ENCODE assay signal across 19 cellular contexts in genomic region chr5:31537856-31538255, GRCh38. TPM values are rescaled to one million over a fixed set of nuclear protein-coding genes. Genes with fewer than 3 reads are reported as not detected.
DNase-seq lines count a peak whose midpoint lies in the region; TF ChIP-seq lines count a peak whose summit lies in the region.
"Had no signal": no experiment of that assay in that cellular context is flagged by ENCODE, and none has a peak within 500 bp of the region (broad histone marks: within the 10 kb centered on the region; RNA-seq: fewer than 3 reads in every experiment).

No MANE protein-coding gene starts in this region.

- peaks cover 25% of the 10 kb centered on the region for H3K4me1 Mint-ChIP-seq in neural crest cell

- peak overlapping the region; percentile 21 for H3K4me3 Mint-ChIP-seq in neural crest cell
- H3K4me3 Mint-ChIP-seq: activated naive CD4-positive, alpha-beta T cell treated with anti-CD3 and anti-CD28 coated beads, Interleukin-2, amount 10 ng/mL, durations not matched to agents 7 days and 5 days; dendritic cell treated with granulocyte-macrophage colony-stimulating factor and Interleukin-4, amounts not matched to agents 40 ng/mL and 50 ng/mL, for 4 days; stimulated activated naive B cell treated with anti-CD40 and anti-IgM and Interleukin-4, amounts not matched to agents 10 μg/mL and 1 μg/mL and 100 μg/mL, for 72 hours had no signal

- H3K9me3 ChIP-seq in adipocyte (ENCODE audit: control insufficient read depth, low read length) = no peaks in the 10 kb centered on the region
- H3K9me3 ChIP-seq: right lobe of liver had no signal

- peaks cover 90% of the 10 kb centered on the region for H3K36me3 ChIP-seq in adipocyte (ENCODE audit: control insufficient read depth, insufficient read depth, low read length, severe bottlenecking)

- peaks cover 17% of the 10 kb centered on the region for H3K4me1 ChIP-seq in adipocyte (ENCODE audit: control insufficient read depth, insufficient read depth, low read length)

- no peak overlapping the region for H3K9ac ChIP-seq in adipocyte (ENCODE audit: low read length)

- no peaks in the 10 kb centered on the region for H3K27me3 Mint-ChIP-seq in neural crest cell (ENCODE audit: low read depth)
- H3K27me3 Mint-ChIP-seq: activated naive CD4-positive, alpha-beta T cell treated with anti-CD3 and anti-CD28 coated beads, Interleukin-2, amount 10 ng/mL, durations not matched to agents 7 days and 5 days; dendritic cell treated with granulocyte-macrophage colony-stimulating factor and Interleukin-4, amounts not matched to agents 40 ng/mL and 50 ng/mL, for 4 days; stimulated activated naive B cell treated with anti-CD40 and anti-IgM and Interleukin-4, amounts not matched to agents 10 μg/mL and 1 μg/mL and 100 μg/mL, for 72 hours had no signal

- no peak overlapping the region for H3K4me3 ChIP-seq in adipocyte (ENCODE audit: low read length)
- H3K4me3 ChIP-seq: right lobe of liver had no signal

- peak overlapping the region; percentile 92 for H3K27ac Mint-ChIP-seq in neural crest cell (ENCODE audit: unreplicated experiment)
- H3K27ac Mint-ChIP-seq: activated naive CD4-positive, alpha-beta T cell treated with anti-CD3 and anti-CD28 coated beads, Interleukin-2, amount 10 ng/mL, durations not matched to agents 7 days and 5 days; dendritic cell treated with granulocyte-macrophage colony-stimulating factor and Interleukin-4, amounts not matched to agents 40 ng/mL and 50 ng/mL, for 4 days; stimulated activated naive B cell treated with anti-CD40 and anti-IgM and Interleukin-4, amounts not matched to agents 10 μg/mL and 1 μg/mL and 100 μg/mL, for 72 hours had no signal

- H3K9me3 Mint-ChIP-seq in neural crest cell = no peaks in the 10 kb centered on the region
- H3K9me3 Mint-ChIP-seq: activated naive CD4-positive, alpha-beta T cell treated with anti-CD3 and anti-CD28 coated beads, Interleukin-2, amount 10 ng/mL, durations not matched to agents 7 days and 5 days; dendritic cell treated with granulocyte-macrophage colony-stimulating factor and Interleukin-4, amounts not matched to agents 40 ng/mL and 50 ng/mL, for 4 days; stimulated activated naive B cell treated with anti-CD40 and anti-IgM and Interleukin-4, amounts not matched to agents 10 μg/mL and 1 μg/mL and 100 μg/mL, for 72 hours had no signal

- H3K27me3 ChIP-seq in adipocyte (replicated peaks; ENCODE audit: control insufficient read depth, insufficient read depth, low read length) = no peaks in the 10 kb centered on the region
- H3K27me3 ChIP-seq: right lobe of liver had no signal

- H3K36me3 Mint-ChIP-seq in neural crest cell (ENCODE audit: low read depth) = peaks cover 17% of the 10 kb centered on the region

- DNase-seq in EH (ENCODE audit: low read depth) (peak; percentile 51), adipocyte (ENCODE audit: low read depth) (peak; percentile 56), fibroblast of peridontal ligament (ENCODE audit: extremely low read depth) (peak; percentile 2), neural crest cell (ENCODE audit: low read depth, low spot score) (no peak), OCI-M2 (lab: John Stamatoyannopoulos, UW; ENCODE audit: unreplicated experiment) (no peak), LoVo (ENCODE audit: low spot score) (no peak), NCI-H1105 (lab: John Stamatoyannopoulos, UW) (no peak)
- no peak for DNase-seq in stimulated activated naive CD4-positive, alpha-beta T cell treated with Interleukin-2 at 50 U/mL for 16 hours (lab: John Stamatoyannopoulos, UW)
- DNase-seq: activated naive CD4-positive, alpha-beta T cell treated with anti-CD3 and anti-CD28 coated beads, Interleukin-2, amount 10 ng/mL, durations not matched to agents 7 days and 5 days; activated T-cell treated with anti-CD3 and anti-CD28 coated beads for 4 hours; AML-193; Calu3; NCI-H1417; NCI-H526 treated with DMSO at 0.1 percent for 48 hours; right lobe of liver; Right ventricle myocardium superior; stimulated activated naive B cell treated with anti-CD40 and anti-IgM and Interleukin-4, amounts not matched to agents 10 μg/mL and 1 μg/mL and 100 μg/mL, for 72 hours; T-helper 1 cell had no signal

- TF ChIP-seq CTCF in neural crest cell (conservative IDR thresholded peaks at IDR 0.05) = no peak

RNA-seq across cellular contexts. Expression of gene C5orf22, which starts 5.8 kb away (rescaled TPM):
- 31.3 and 33.5 TPM in 2 replicates for total RNA-seq in neural crest cell

RNA-seq across cellular contexts. Expression of gene DROSHA, which starts 6.0 kb away (rescaled TPM):
- 116 and 128 TPM in 2 replicates for total RNA-seq in neural crest cell

Comparison
In these comparisons a context has a peak if more than half of its experiments do, and no peak if none do; other contexts are left out.
1. DNase-seq: peak in EH (single experiment), adipocyte (single experiment) and fibroblast of peridontal ligament (single experiment); none in neural crest cell (single experiment), stimulated activated naive CD4-positive, alpha-beta T cell treated with Interleukin-2 at 50 U/mL for 16 hours (single experiment), OCI-M2 (single experiment), LoVo (single experiment) and NCI-H1105 (single experiment).